ENCODE assay signal across 22 cellular contexts in genomic region chr11:70305501-70305900, GRCh38. TPM values are rescaled to one million over a fixed set of nuclear protein-coding genes. Genes with fewer than 3 reads are reported as not detected.
DNase-seq lines count a peak whose midpoint lies in the region; ATAC-seq and TF ChIP-seq lines count a peak whose summit lies in the region.
"Had no signal": no experiment of that assay in that cellular context is flagged by ENCODE, and none has a peak within 500 bp of the region (broad histone marks: within the 10 kb centered on the region; RNA-seq: fewer than 3 reads in every experiment).

No MANE protein-coding gene starts in this region.

- H3K36me3 Mint-ChIP-seq in GM23338 (ENCODE audit: low read depth), result peaks cover 36% of the 10 kb centered on the region
- H3K36me3 Mint-ChIP-seq in WTC11, result peaks cover 24% of the 10 kb centered on the region
- peaks cover 14% of the 10 kb centered on the region for H3K36me3 Mint-ChIP-seq in osteocyte (ENCODE audit: unreplicated experiment)

- no peak overlapping the region for H3K4me3 ChIP-seq in GM23338
- no peak overlapping the region for H3K4me3 ChIP-seq in OCI-LY7 (ENCODE audit: low read depth, low read length, poor library complexity, severe bottlenecking)
- H3K4me3 ChIP-seq: BLaER1 had no signal

- no peaks in the 10 kb centered on the region for H3K27me3 ChIP-seq in GM23338 (ENCODE audit: insufficient read depth)
- H3K27me3 ChIP-seq: BLaER1 had no signal

- TF ChIP-seq CTCF in GM23338 (conservative IDR thresholded peaks at IDR 0.05; ENCODE audit: low read depth in 2 of 2) (no peak), WTC11 (IDR thresholded peaks at IDR 0.05) (no peak), osteocyte (IDR thresholded peaks at IDR 0.05) (no peak), OCI-LY7 (conservative IDR thresholded peaks at IDR 0.05; ENCODE audit: low read length) (no peak)

- no peaks in the 10 kb centered on the region for H3K9me2 ChIP-seq in GM23338 (ENCODE audit: insufficient read depth)
- no peaks in the 10 kb centered on the region for H3K9me2 ChIP-seq in OCI-LY7 (ENCODE audit: insufficient read depth, low read length)

- 0 out of 2 replicates have a peak, but pooled peaks cover 3% of the 10 kb centered on the region for H3F3A ChIP-seq in GM23338 (replicated peaks; ENCODE audit: low read depth)

- POLR2A ChIA-PET in WTC11 (lab: Charles Lee), result no interaction called here
- POLR2A ChIA-PET in OCI-LY7 (lab: Charles Lee), result no interaction called here

- H3K4me2 ChIP-seq in GM23338 (no peak overlapping the region), OCI-LY7 (ENCODE audit: low read length) (no peak overlapping the region)
- H3K4me2 ChIP-seq: BLaER1 had no signal

- intact Hi-C loops in OCI-LY7 (cut with micrococcal nuclease; ENCODE audit: unreplicated experiment), result no loop called here

- H3K27ac ChIP-seq in GM23338 (ENCODE audit: low read depth) (no peak overlapping the region), OCI-LY7 (ENCODE audit: low read depth, low read length, poor library complexity, severe bottlenecking) (no peak overlapping the region)
- H3K27ac ChIP-seq: BLaER1, HL-60, RWPE1 had no signal

- H3K4me3 Mint-ChIP-seq in GM23338, result no peak overlapping the region
- H3K4me3 Mint-ChIP-seq in WTC11, result no peak overlapping the region
- H3K4me3 Mint-ChIP-seq in osteocyte (ENCODE audit: unreplicated experiment), result no peak overlapping the region
- H3K4me3 Mint-ChIP-seq: CD4-positive, CD25-positive, alpha-beta regulatory T cell had no signal

- H3K27me3 Mint-ChIP-seq in GM23338 (ENCODE audit: insufficient read depth, low read depth, poor library complexity) (no peaks in the 10 kb centered on the region), WTC11 (ENCODE audit: low read depth) (no peaks in the 10 kb centered on the region), osteocyte (ENCODE audit: unreplicated experiment) (no peaks in the 10 kb centered on the region)
- H3K27me3 Mint-ChIP-seq: CD4-positive, CD25-positive, alpha-beta regulatory T cell had no signal

- peaks cover 13% of the 10 kb centered on the region; the same call in 2 of the 3 replicates for H3K4me1 Mint-ChIP-seq in GM23338
- H3K4me1 Mint-ChIP-seq in WTC11, result peaks cover 29% of the 10 kb centered on the region
- H3K4me1 Mint-ChIP-seq in osteocyte (ENCODE audit: unreplicated experiment), result peaks cover 47% of the 10 kb centered on the region

- H3K4me1 ChIP-seq in GM23338 (ENCODE audit: insufficient read depth) (0 out of 2 replicates have a peak, but pooled peaks cover under 1% of the 10 kb centered on the region), OCI-LY7 (ENCODE audit: insufficient read depth, low read length, poor library complexity, severe bottlenecking) (no peaks in the 10 kb centered on the region)

- H2AFZ ChIP-seq in GM23338 (no peak overlapping the region), OCI-LY7 (ENCODE audit: low read length) (no peak overlapping the region)

- peaks cover 5% of the 10 kb centered on the region; the same call in 1 of the 2 replicates for H3K36me3 ChIP-seq in GM23338 (ENCODE audit: insufficient read depth)
- H3K36me3 ChIP-seq in OCI-LY7 (ENCODE audit: insufficient read depth, low read length), result peaks cover 36% of the 10 kb centered on the region

- peak; percentile 22 for DNase-seq in activated effector memory CD4-positive, alpha-beta T cell treated with anti-CD3 and anti-CD28 coated beads, Interleukin-2, amount 50 U/mL, for 16 hours
- DNase-seq in activated effector memory CD4-positive, alpha-beta T cell treated with Interleukin-2 at 50 U/mL for 16 hours, result no peak
- DNase-seq in GM23338 (ENCODE audit: low spot score) (no peak), WTC11 (ENCODE audit: low spot score) (no peak), osteocyte (ENCODE audit: extremely low spot score, unreplicated experiment) (no peak), OCI-LY7 (ENCODE audit: low spot score) (no peak), hypothalamus (lab: John Stamatoyannopoulos, UW) (no peak)
- DNase-seq in central memory CD4-positive, alpha-beta T cell, result no peak
- DNase-seq: 8988T; CD4-positive, CD25-positive, alpha-beta regulatory T cell; DMS53; GF-D8; NCI-H1092 treated with DMSO at 0.1 percent for 48 hours; NCI-H1436; NCI-H1930; NCI-H2107; NCI-H524 treated with DMSO at 0.1 percent for 48 hours; NCI-H774; SHP77 treated with DMSO at 0.1 percent for 48 hours had no signal

- peaks cover 82% of the 10 kb centered on the region for H3K79me2 ChIP-seq in GM23338 (replicated peaks; ENCODE audit: insufficient read depth)
- H3K79me2 ChIP-seq in OCI-LY7 (ENCODE audit: insufficient read depth, low read depth, low read length), result no peaks in the 10 kb centered on the region

- ATAC-seq in GM23338 (no peak), WTC11 (no peak)

- no TSS peak for BruUV-seq in OCI-LY7 (replicated peaks; lab: Mats Ljungman, UMichigan)

- peaks cover 24% of the 10 kb centered on the region for H4K20me1 ChIP-seq in GM23338 (replicated peaks; ENCODE audit: insufficient read depth)
- H4K20me1 ChIP-seq in OCI-LY7 (ENCODE audit: insufficient read depth, low read length), result no peaks in the 10 kb centered on the region

- CTCF ChIA-PET in WTC11 (lab: Charles Lee), result no interaction called here
- CTCF ChIA-PET in OCI-LY7 (lab: Charles Lee; ENCODE audit: unreplicated experiment), result no interaction called here

- H3K27ac Mint-ChIP-seq in GM23338, result peak overlapping the region; percentile 21; the same call in 1 of the 2 replicates
- peak overlapping the region; percentile 83 for H3K27ac Mint-ChIP-seq in WTC11
- H3K27ac Mint-ChIP-seq in osteocyte (ENCODE audit: unreplicated experiment), result no peak overlapping the region

- H3K9me3 ChIP-seq in OCI-LY7 (ENCODE audit: low read length), result no peaks in the 10 kb centered on the region
- H3K9me3 ChIP-seq: BLaER1 had no signal

- H3K9me3 Mint-ChIP-seq in GM23338, result no peaks in the 10 kb centered on the region
- no peaks in the 10 kb centered on the region for H3K9me3 Mint-ChIP-seq in WTC11
- no peaks in the 10 kb centered on the region for H3K9me3 Mint-ChIP-seq in osteocyte (ENCODE audit: unreplicated experiment)
- H3K9me3 Mint-ChIP-seq: CD4-positive, CD25-positive, alpha-beta regulatory T cell had no signal

TF ChIP-seq in GM23338, 12 proteins besides CTCF, POLR2A, EP300 and RAD21 (continues in another document):
- no peak for TF ChIP-seq ZNF331 (CRISPR knock-in tag; IDR thresholded peaks at IDR 0.05; ENCODE audit: low read depth)

TF ChIP-seq in WTC11, 78 proteins besides CTCF, POLR2A, EP300 and RAD21:
- TF ChIP-seq SMAD4 (CRISPR knock-in tag; IDR thresholded peaks at IDR 0.05), result no peak
- TF ChIP-seq, protein P1, sequence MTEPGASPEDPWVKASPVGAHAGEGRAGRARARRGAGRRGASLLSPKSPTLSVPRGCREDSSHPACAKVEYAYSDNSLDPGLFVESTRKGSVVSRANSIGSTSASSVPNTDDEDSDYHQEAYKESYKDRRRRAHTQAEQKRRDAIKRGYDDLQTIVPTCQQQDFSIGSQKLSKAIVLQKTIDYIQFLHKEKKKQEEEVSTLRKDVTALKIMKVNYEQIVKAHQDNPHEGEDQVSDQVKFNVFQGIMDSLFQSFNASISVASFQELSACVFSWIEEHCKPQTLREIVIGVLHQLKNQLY (CRISPR knock-in tag; IDR thresholded peaks at IDR 0.05), result no peak
- TF ChIP-seq ZNF423 (CRISPR knock-in tag; IDR thresholded peaks at IDR 0.05), result no peak
- TF ChIP-seq NR1H2 (CRISPR knock-in tag; IDR thresholded peaks at IDR 0.05), result no peak
- TF ChIP-seq, protein P2, sequence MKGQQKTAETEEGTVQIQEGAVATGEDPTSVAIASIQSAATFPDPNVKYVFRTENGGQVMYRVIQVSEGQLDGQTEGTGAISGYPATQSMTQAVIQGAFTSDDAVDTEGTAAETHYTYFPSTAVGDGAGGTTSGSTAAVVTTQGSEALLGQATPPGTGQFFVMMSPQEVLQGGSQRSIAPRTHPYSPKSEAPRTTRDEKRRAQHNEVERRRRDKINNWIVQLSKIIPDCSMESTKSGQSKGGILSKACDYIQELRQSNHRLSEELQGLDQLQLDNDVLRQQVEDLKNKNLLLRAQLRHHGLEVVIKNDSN (CRISPR knock-in tag; IDR thresholded peaks at IDR 0.05), result no peak
- no peak for TF ChIP-seq MYBL2 (CRISPR knock-in tag; IDR thresholded peaks at IDR 0.05)
- no peak for TF ChIP-seq PRDM15 (CRISPR knock-in tag; IDR thresholded peaks at IDR 0.05)

RNA-seq across cellular contexts. Expression of gene PPFIA1, which starts 35.0 kb away (rescaled TPM):
- total RNA-seq in GM23338 (2014; rRNA removed; shearing (Covaris generic)), result 62.0 and 66.6 TPM in 2 replicates
- 41.7 and 47.0 TPM in 2 replicates for polyA plus RNA-seq in GM23338 (2016; fragmentation: Nextera tagmentation; extraction: Ambion mirVana)
- total RNA-seq in WTC11 (2021) (62.2 to 75.1 TPM (median 64.1 TPM) in 3 replicates), osteocyte (63.1 and 70.4 TPM in 2 replicates), OCI-LY7 (2022) (53.9 and 54.4 TPM in 2 replicates)
- 30.9 and 34.6 TPM in 2 replicates for total RNA-seq in OCI-LY7 (2014; rRNA removed; shearing (Covaris generic))
